ENCODE assay signal across 24 cellular contexts in the genomic region with DNA sequence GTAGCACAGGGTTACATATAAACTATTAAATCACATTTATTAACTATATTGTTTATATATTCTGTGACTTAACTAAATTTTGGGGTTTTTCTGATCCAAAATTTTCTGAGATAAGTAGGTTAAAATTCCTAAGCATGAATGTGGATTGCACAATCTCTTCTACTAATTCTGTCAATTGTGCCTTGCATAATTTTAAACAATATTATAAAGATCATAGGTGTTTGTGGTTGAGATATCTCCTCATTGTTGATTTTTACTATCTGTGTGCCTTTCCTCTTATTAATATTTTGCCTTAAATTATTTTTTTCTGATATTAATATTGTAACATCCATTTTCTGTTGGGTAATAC.
DNase-seq lines count a peak whose midpoint lies in the region; ATAC-seq, FAIRE-seq and TF ChIP-seq lines count a peak whose summit lies in the region.
"Had no signal": no experiment of that assay in that cellular context is flagged by ENCODE, and none has a peak within 500 bp of the region (broad histone marks: within the 10 kb centered on the region; RNA-seq: fewer than 3 reads in every experiment).

No MANE protein-coding gene starts in this region.

- no peak overlapping the region for H2BK120ac ChIP-seq in H1 (replicated peaks; ENCODE audit: low read depth, low read length)

- H3K27me3 ChIP-seq in SK-N-SH (ENCODE audit: insufficient read depth) (no peaks in the 10 kb centered on the region), H1 (replicated peaks in 1 of 4; ENCODE audit: control insufficient read depth in 3 of 4, extremely low read depth in 1 of 4, insufficient read depth in 3 of 4, low read length in 3 of 4) (no peaks in the 10 kb centered on the region)
- H3K27me3 ChIP-seq: BE2C; BLaER1 treated with 17β-estradiol and CSF1 and Interleukin-3, amounts not matched to agents 10 nM and 100 nM had no signal

- TF ChIP-seq CTCF in SK-N-SH (IDR thresholded peaks at IDR 0.05) = no peak
- no peak for TF ChIP-seq CTCF in H1 (IDR thresholded peaks at IDR 0.05; ENCODE audit: control extremely low read depth in 1 of 3, insufficient read depth in 1 of 3, low read depth in 1 of 3, low read length in 3 of 3)
- TF ChIP-seq CTCF in GM10248 (IDR thresholded peaks at IDR 0.05; ENCODE audit: control extremely low read depth, extremely low read depth, low read depth, missing control alignments) = no peak

- H3K79me2 ChIP-seq in SK-N-SH (ENCODE audit: insufficient read depth) (no peaks in the 10 kb centered on the region), H1 (ENCODE audit: control insufficient read depth in 1 of 2, insufficient read depth in 2 of 2, low read length in 2 of 2) (no peaks in the 10 kb centered on the region)

- POLR2A ChIA-PET in SK-N-SH (lab: Yijun Ruan, JAX) (no interaction called here), H1 (lab: Charles Lee; ENCODE audit: partially characterized antibody) (no interaction called here), GM10248 (lab: Yijun Ruan, JAX) (no interaction called here)

- no peaks in the 10 kb centered on the region for H3K79me1 ChIP-seq in H1 (ENCODE audit: low read depth, low read length)

- H3K4me1 ChIP-seq in SK-N-SH (ENCODE audit: control insufficient read depth in 1 of 2, insufficient read depth in 2 of 2, low read depth in 1 of 2, low read length in 1 of 2) (peaks cover 0 to 7% of the 10 kb centered on the region in 2 experiments; a peak in 2 of 4 replicates), H1 (replicated peaks in 1 of 4; ENCODE audit: control insufficient read depth in 3 of 4, insufficient read depth in 4 of 4, low read length in 3 of 4) (no peaks in the 10 kb centered on the region)
- H3K4me1 ChIP-seq: A549; BLaER1 treated with 17β-estradiol and CSF1 and Interleukin-3, amounts not matched to agents 10 nM and 100 nM; HAP-1 had no signal

- no peak overlapping the region for H2AK5ac ChIP-seq in H1 (ENCODE audit: low read depth, low read length)

- no peak for TF ChIP-seq POLR2A in H1 (IDR thresholded peaks at IDR 0.05; ENCODE audit: control extremely low read depth in 1 of 2, low read depth in 2 of 2, low read length in 2 of 2)

- TF ChIP-seq EP300 in SK-N-SH (IDR thresholded peaks at IDR 0.05; ENCODE audit: borderline replicate concordance in 1 of 2, low read depth in 1 of 2, low read length in 1 of 2) (no peak), Ishikawa (IDR thresholded peaks at IDR 0.05; ENCODE audit: borderline replicate concordance) (no peak), H1 (IDR thresholded peaks at IDR 0.05; ENCODE audit: borderline replicate concordance in 1 of 2, low read depth in 2 of 2, low read length in 2 of 2) (no peak)

- peaks cover 7% of the 10 kb centered on the region for H3F3A ChIP-seq in SK-N-SH (replicated peaks; ENCODE audit: insufficient read depth)

- no peak overlapping the region for H3K18ac ChIP-seq in H1 (ENCODE audit: extremely low read depth, low read length)

- no peak overlapping the region for H3K56ac ChIP-seq in H1 (replicated peaks; ENCODE audit: insufficient read length, low read depth, low read length)

- H3K36me3 ChIP-seq in SK-N-SH (replicated peaks in 1 of 2; ENCODE audit: control insufficient read depth in 1 of 2, insufficient read depth in 2 of 2, low read length in 1 of 2) (no peaks in the 10 kb centered on the region), H1 (ENCODE audit: control insufficient read depth in 2 of 4, insufficient read depth in 4 of 4, low read length in 3 of 4) (no peaks in the 10 kb centered on the region)
- H3K36me3 ChIP-seq: BE2C; BLaER1 treated with 17β-estradiol and CSF1 and Interleukin-3, amounts not matched to agents 10 nM and 100 nM; HAP-1 had no signal

- H2BK12ac ChIP-seq in H1 (ENCODE audit: low read depth, low read length) = no peak overlapping the region

- H3K4me3 ChIP-seq in SK-N-SH (ENCODE audit: low read depth in 2 of 2, low read length in 1 of 2) = no peak overlapping the region
- no peak overlapping the region for H3K4me3 ChIP-seq in H1 (ENCODE audit: extremely low read depth in 1 of 4, insufficient read depth in 2 of 4, low read depth in 3 of 4, low read length in 4 of 4)
- H3K4me3 ChIP-seq: A549; BLaER1 treated with 17β-estradiol and CSF1 and Interleukin-3, amounts not matched to agents 10 nM and 100 nM; GM23338; HAP-1 had no signal

- H3K9ac ChIP-seq in SK-N-SH (no peak overlapping the region), H1 (replicated peaks in 1 of 4; ENCODE audit: extremely low read depth in 1 of 4, low read depth in 3 of 4, low read length in 3 of 4) (no peak overlapping the region)
- H3K9ac ChIP-seq: BLaER1 treated with 17β-estradiol and CSF1 and Interleukin-3, amounts not matched to agents 10 nM and 100 nM had no signal

- no peak overlapping the region for H3K23ac ChIP-seq in H1 (ENCODE audit: insufficient read length)

- no peak for FAIRE-seq in H1 (lab: Jason Lieb, UNC)
- FAIRE-seq: A549, D721Med, GM12891, GM18507, H54 had no signal

- ATAC-seq in SK-N-SH treated with all-trans-retinoic acid at 6 μM for 48 hours (no peak), HG03039 (IDR thresholded peaks at IDR 0.05; ENCODE audit: unreplicated experiment) (no peak)
- ATAC-seq: A549, GM23338 had no signal

- peaks cover 3% of the 10 kb centered on the region; the same call in 1 of the 2 replicates for H3K9me2 ChIP-seq in SK-N-SH

- H2BK20ac ChIP-seq in H1 (ENCODE audit: low read length) = no peak overlapping the region

- no peak overlapping the region for H4K5ac ChIP-seq in H1 (ENCODE audit: insufficient read length, low read depth, low read length)

- H2AFZ ChIP-seq in SK-N-SH (ENCODE audit: low read depth) = no peak overlapping the region
- H2AFZ ChIP-seq in H1 (ENCODE audit: low read length) = no peak overlapping the region
- H2AFZ ChIP-seq: GM23338 had no signal

- no peak overlapping the region for H3K4me2 ChIP-seq in SK-N-SH
- H3K4me2 ChIP-seq in H1 (ENCODE audit: insufficient read depth in 1 of 2, low read depth in 2 of 2, low read length in 2 of 2) = no peak overlapping the region
- H3K4me2 ChIP-seq: A549; BLaER1 treated with 17β-estradiol and CSF1 and Interleukin-3, amounts not matched to agents 10 nM and 100 nM; GM23338 had no signal

- H4K91ac ChIP-seq in H1 (replicated peaks; ENCODE audit: insufficient read length, low read length) = no peak overlapping the region

- H4K8ac ChIP-seq in H1 (ENCODE audit: extremely low read depth, insufficient read depth, low read length) = no peak overlapping the region

- H2BK15ac ChIP-seq in H1 (ENCODE audit: low read length) = no peak overlapping the region

- TF ChIP-seq RAD21 in SK-N-SH (IDR thresholded peaks at IDR 0.05; ENCODE audit: low read length) (no peak), Ishikawa (IDR thresholded peaks at IDR 0.05; ENCODE audit: low read depth) (no peak), H1 (IDR thresholded peaks at IDR 0.05 in 1 of 2, conservative IDR thresholded peaks at IDR 0.05 in 1 of 2; ENCODE audit: low read depth in 2 of 2, low read length in 2 of 2) (no peak)

- H3K27ac ChIP-seq in SK-N-SH (ENCODE audit: low read depth in 2 of 2, low read length in 1 of 2) (no peak overlapping the region), H1 (ENCODE audit: low read depth, low read length) (no peak overlapping the region)
- H3K27ac ChIP-seq: 22Rv1; A549; BLaER1 treated with 17β-estradiol and CSF1 and Interleukin-3, amounts not matched to agents 10 nM and 100 nM had no signal

- H3K9me3 ChIP-seq in SK-N-SH = no peaks in the 10 kb centered on the region
- no peaks in the 10 kb centered on the region for H3K9me3 ChIP-seq in H1 (ENCODE audit: insufficient read depth in 2 of 2, low read depth in 1 of 2, low read length in 1 of 2)
- H3K9me3 ChIP-seq: A549; BE2C; BLaER1 treated with 17β-estradiol and CSF1 and Interleukin-3, amounts not matched to agents 10 nM and 100 nM; HAP-1 had no signal

- H4K20me1 ChIP-seq in SK-N-SH (ENCODE audit: insufficient read depth) = no peaks in the 10 kb centered on the region
- no peaks in the 10 kb centered on the region for H4K20me1 ChIP-seq in H1 (replicated peaks in 1 of 2; ENCODE audit: control insufficient read depth in 1 of 2, insufficient read depth in 2 of 2, low read length in 2 of 2)
- H4K20me1 ChIP-seq: BLaER1 treated with 17β-estradiol and CSF1 and Interleukin-3, amounts not matched to agents 10 nM and 100 nM had no signal

- DNase-seq in SK-N-SH = no peak
- no peak for DNase-seq in H1 (ENCODE audit: low read depth in 1 of 2, low spot score in 2 of 2)
- DNase-seq in SKM-1 (lab: John Stamatoyannopoulos, UW; ENCODE audit: unreplicated experiment) = no peak
- no peak for DNase-seq in GM10248 (ENCODE audit: extremely low spot score)
- DNase-seq: ACHN; AML-193; BE2C; CD4-positive, alpha-beta T cell; CD8-positive, alpha-beta memory T cell; DMS79; EL; GDM1 had no signal

- H3K14ac ChIP-seq in H1 (ENCODE audit: insufficient read length) = no peak overlapping the region

- H2BK5ac ChIP-seq in H1 (ENCODE audit: low read depth, low read length) = no peak overlapping the region

- H3K23me2 ChIP-seq in H1 (ENCODE audit: low read depth, low read length) = no peaks in the 10 kb centered on the region

- CTCF ChIA-PET in SK-N-SH (lab: Yijun Ruan, JAX) (no interaction called here), H1 (lab: Charles Lee; ENCODE audit: partially characterized antibody) (no interaction called here), GM10248 (lab: Yijun Ruan, JAX) (no interaction called here)

- H3K4ac ChIP-seq in H1 (replicated peaks; ENCODE audit: insufficient read length, low read depth, low read length) = no peak overlapping the region

TF ChIP-seq in SK-N-SH treated with all-trans-retinoic acid at 6 μM for 48 hours, 23 proteins besides CTCF, POLR2A, EP300 and RAD21 (continues in another document):
- no peak for TF ChIP-seq ZFP3 (CRISPR knock-in tag; IDR thresholded peaks at IDR 0.05)
- TF ChIP-seq OSR1 (CRISPR knock-in tag; IDR thresholded peaks at IDR 0.05) = no peak
- TF ChIP-seq ZNF565 (CRISPR knock-in tag; conservative IDR thresholded peaks at IDR 0.05; ENCODE audit: low read depth) = no peak
- TF ChIP-seq ZFP30 (CRISPR knock-in tag; IDR thresholded peaks at IDR 0.05) = no peak

TF ChIP-seq in SK-N-SH, 30 proteins besides CTCF, POLR2A, EP300 and RAD21 (continues in another document):
- no peak for TF ChIP-seq TCF12 (IDR thresholded peaks at IDR 0.05)
- no peak for TF ChIP-seq FOXM1 (IDR thresholded peaks at IDR 0.05; ENCODE audit: low read depth)
- no peak for TF ChIP-seq RFX5 (IDR thresholded peaks at IDR 0.05; ENCODE audit: low read length)
- TF ChIP-seq TAF1 (IDR thresholded peaks at IDR 0.05; ENCODE audit: borderline replicate concordance, low read depth, low read length) = no peak

TF ChIP-seq in Ishikawa, 13 proteins besides CTCF, POLR2A, EP300 and RAD21 (continues in another document):
- TF ChIP-seq TCF12 (IDR thresholded peaks at IDR 0.05; ENCODE audit: low read depth) (no peak), FOXM1 (IDR thresholded peaks at IDR 0.05; ENCODE audit: borderline replicate concordance, low read depth) (no peak)

TF ChIP-seq in H1, 55 proteins besides CTCF, POLR2A, EP300 and RAD21:
- TF ChIP-seq GABPA (IDR thresholded peaks at IDR 0.05; ENCODE audit: borderline replicate concordance, insufficient read depth, low read length) (no peak), CEBPB (IDR thresholded peaks at IDR 0.05; ENCODE audit: low read depth, low read length) (0 out of 2 replicates have a peak, but pooled peaks have one; percentile 16)
